ENCODE assay signal across 1 cellular context in genomic region chr22:36156119-36156514, GRCh38.
TF ChIP-seq lines count a peak whose summit lies in the region.

No MANE protein-coding gene starts in this region.

TF ChIP-seq in IMR-90, 13 proteins besides CTCF, POLR2A, EP300 and RAD21:
- no peak for TF ChIP-seq FOS (IDR thresholded peaks at IDR 0.05; ENCODE audit: low read depth, low read length)
- no peak for TF ChIP-seq ELK1 (IDR thresholded peaks at IDR 0.05; ENCODE audit: borderline replicate concordance, low read depth, low read length)
- no peak for TF ChIP-seq USF2 (IDR thresholded peaks at IDR 0.05; ENCODE audit: low read depth, low read length)
- no peak for TF ChIP-seq RFX5 (IDR thresholded peaks at IDR 0.05; ENCODE audit: low read depth, low read length)
- no peak for TF ChIP-seq MAZ (IDR thresholded peaks at IDR 0.05; ENCODE audit: borderline replicate concordance, low read depth, low read length)
- no peak for TF ChIP-seq CEBPB (IDR thresholded peaks at IDR 0.05; ENCODE audit: low read depth, low read length)
- TF ChIP-seq MAFK (IDR thresholded peaks at IDR 0.05; ENCODE audit: low read depth, low read length), result no peak
- no peak for TF ChIP-seq RCOR1 (IDR thresholded peaks at IDR 0.05; ENCODE audit: insufficient replicate concordance, low read length)
- TF ChIP-seq NFE2L2 (IDR thresholded peaks at IDR 0.05; ENCODE audit: low read depth, low read length), result no peak
- no peak for TF ChIP-seq BHLHE40 (IDR thresholded peaks at IDR 0.05; ENCODE audit: low read depth, low read length)
- TF ChIP-seq CHD1 (IDR thresholded peaks at IDR 0.05; ENCODE audit: low read depth, low read length), result no peak
- no peak for TF ChIP-seq SMC3 (IDR thresholded peaks at IDR 0.05; ENCODE audit: low read depth, low read length)
- no peak for TF ChIP-seq MXI1 (IDR thresholded peaks at IDR 0.05; ENCODE audit: borderline replicate concordance, low read depth, low read length)
